1 cellular context compared by ENCODE assay signal in the genomic region with DNA sequence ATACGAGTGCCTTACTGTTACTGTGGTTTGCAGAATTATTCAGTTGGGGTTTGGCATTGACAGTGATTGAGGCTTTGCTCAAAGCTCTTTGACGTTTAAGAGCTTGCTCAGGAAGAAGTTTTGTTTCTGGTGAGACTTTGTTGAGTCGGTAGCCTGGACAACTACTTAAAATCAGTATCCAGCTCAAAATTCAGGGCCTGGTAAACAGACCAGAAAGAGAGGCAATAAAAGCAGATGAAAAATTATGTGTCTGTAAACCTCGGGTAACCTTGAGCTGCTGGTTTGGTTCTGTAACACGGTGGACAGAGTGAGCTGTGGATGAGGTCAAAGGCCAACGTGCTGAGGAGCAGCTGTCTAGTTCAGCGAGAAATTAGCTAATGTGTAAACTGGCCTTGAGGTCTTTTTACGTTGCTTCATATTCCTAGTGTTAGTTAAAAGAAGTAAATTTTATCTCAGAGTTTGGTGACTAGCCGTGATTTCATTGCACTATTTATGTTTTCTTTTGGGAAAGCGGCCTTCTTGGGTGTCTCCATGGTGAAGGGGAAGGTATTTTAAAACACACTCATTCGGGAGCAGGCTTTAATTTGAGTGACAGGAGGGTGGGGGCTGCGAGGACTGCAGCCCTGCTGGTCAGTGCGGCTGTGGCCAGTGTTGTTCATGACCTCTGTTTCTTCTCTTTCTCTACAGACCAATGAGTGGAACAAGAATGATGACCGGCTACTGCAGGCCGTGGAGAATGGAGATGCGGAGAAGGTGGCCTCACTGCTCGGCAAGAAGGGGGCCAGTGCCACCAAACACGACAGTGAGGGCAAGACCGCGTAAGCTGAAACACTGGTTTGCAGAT.
A peak's percentile ranks its signal among the peaks of the same experiment; 100 is the strongest.
TF ChIP-seq lines count a peak whose summit lies in the region.

No MANE protein-coding gene starts in this region.

TF ChIP-seq in HepG2, 621 proteins besides CTCF, POLR2A, EP300 and RAD21 (continued from another document and continues in another):
- TF ChIP-seq ZNF777 (CRISPR knock-in tag; IDR thresholded peaks at IDR 0.05) (peak; percentile 51; the same call in 1 of the 2 replicates), ATAD3A (CRISPR knock-in tag; IDR thresholded peaks at IDR 0.05) (no peak), SP2 (CRISPR knock-in tag; IDR thresholded peaks at IDR 0.05) (no peak), CCDC6 (CRISPR knock-in tag; IDR thresholded peaks at IDR 0.05) (no peak), CAMTA2 (CRISPR knock-in tag; IDR thresholded peaks at IDR 0.05; ENCODE audit: borderline replicate concordance) (no peak), NR2C2 (CRISPR knock-in tag; IDR thresholded peaks at IDR 0.05; ENCODE audit: borderline replicate concordance) (peak; percentile 90), MIER2 (CRISPR knock-in tag; IDR thresholded peaks at IDR 0.05) (no peak), ZNF143 (CRISPR knock-in tag; IDR thresholded peaks at IDR 0.05) (no peak), TBP (CRISPR knock-in tag; IDR thresholded peaks at IDR 0.05) (no peak), SOX6 (IDR thresholded peaks at IDR 0.05) (no peak), SOX6 (CRISPR knock-in tag; IDR thresholded peaks at IDR 0.05) (peak; percentile 73), NAIF1 (CRISPR knock-in tag; IDR thresholded peaks at IDR 0.05; ENCODE audit: borderline replicate concordance) (no peak), TAF1 (CRISPR knock-in tag; IDR thresholded peaks at IDR 0.05) (no peak), ZNF251 (CRISPR knock-in tag; IDR thresholded peaks at IDR 0.05) (no peak), MEIS1 (CRISPR knock-in tag; IDR thresholded peaks at IDR 0.05; ENCODE audit: borderline replicate concordance) (no peak), ZNF746 (CRISPR knock-in tag; IDR thresholded peaks at IDR 0.05) (no peak), ZNF496 (CRISPR knock-in tag; IDR thresholded peaks at IDR 0.05; ENCODE audit: insufficient replicate concordance) (no peak), ZNF263 (CRISPR knock-in tag; IDR thresholded peaks at IDR 0.05) (no peak), MAZ (IDR thresholded peaks at IDR 0.05; ENCODE audit: borderline replicate concordance, low read depth, low read length) (peak; percentile 53; the same call in 1 of the 2 replicates), MAZ (CRISPR knock-in tag; IDR thresholded peaks at IDR 0.05; ENCODE audit: low read depth) (no peak), FOXC1 (CRISPR knock-in tag; IDR thresholded peaks at IDR 0.05; ENCODE audit: borderline replicate concordance) (no peak), SNAI1 (CRISPR knock-in tag; IDR thresholded peaks at IDR 0.05; ENCODE audit: borderline replicate concordance) (no peak), TARDBP (CRISPR knock-in tag; IDR thresholded peaks at IDR 0.05) (peak; percentile 85), ZNF136 (CRISPR knock-in tag; IDR thresholded peaks at IDR 0.05; ENCODE audit: low read depth) (no peak), HOXA3 (CRISPR knock-in tag; IDR thresholded peaks at IDR 0.05) (0 out of 2 replicates have a peak, but pooled peaks have one; percentile 56), MBNL3 (CRISPR knock-in tag; conservative IDR thresholded peaks at IDR 0.05) (no peak)
- TF ChIP-seq, protein P1, sequence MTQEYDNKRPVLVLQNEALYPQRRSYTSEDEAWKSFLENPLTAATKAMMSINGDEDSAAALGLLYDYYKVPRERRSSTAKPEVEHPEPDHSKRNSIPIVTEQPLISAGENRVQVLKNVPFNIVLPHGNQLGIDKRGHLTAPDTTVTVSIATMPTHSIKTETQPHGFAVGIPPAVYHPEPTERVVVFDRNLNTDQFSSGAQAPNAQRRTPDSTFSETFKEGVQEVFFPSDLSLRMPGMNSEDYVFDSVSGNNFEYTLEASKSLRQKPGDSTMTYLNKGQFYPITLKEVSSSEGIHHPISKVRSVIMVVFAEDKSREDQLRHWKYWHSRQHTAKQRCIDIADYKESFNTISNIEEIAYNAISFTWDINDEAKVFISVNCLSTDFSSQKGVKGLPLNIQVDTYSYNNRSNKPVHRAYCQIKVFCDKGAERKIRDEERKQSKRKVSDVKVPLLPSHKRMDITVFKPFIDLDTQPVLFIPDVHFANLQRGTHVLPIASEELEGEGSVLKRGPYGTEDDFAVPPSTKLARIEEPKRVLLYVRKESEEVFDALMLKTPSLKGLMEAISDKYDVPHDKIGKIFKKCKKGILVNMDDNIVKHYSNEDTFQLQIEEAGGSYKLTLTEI (CRISPR knock-in tag; conservative IDR thresholded peaks at IDR 0.05): no peak
- TF ChIP-seq, protein P2, sequence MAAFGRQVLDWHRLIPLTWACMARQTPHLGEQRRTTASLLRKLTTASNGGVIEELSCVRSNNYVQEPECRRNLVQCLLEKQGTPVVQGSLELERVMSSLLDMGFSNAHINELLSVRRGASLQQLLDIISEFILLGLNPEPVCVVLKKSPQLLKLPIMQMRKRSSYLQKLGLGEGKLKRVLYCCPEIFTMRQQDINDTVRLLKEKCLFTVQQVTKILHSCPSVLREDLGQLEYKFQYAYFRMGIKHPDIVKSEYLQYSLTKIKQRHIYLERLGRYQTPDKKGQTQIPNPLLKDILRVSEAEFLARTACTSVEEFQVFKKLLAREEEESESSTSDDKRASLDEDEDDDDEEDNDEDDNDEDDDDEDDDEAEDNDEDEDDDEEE (CRISPR knock-in tag; IDR thresholded peaks at IDR 0.05): no peak
- TF ChIP-seq, protein P3, sequence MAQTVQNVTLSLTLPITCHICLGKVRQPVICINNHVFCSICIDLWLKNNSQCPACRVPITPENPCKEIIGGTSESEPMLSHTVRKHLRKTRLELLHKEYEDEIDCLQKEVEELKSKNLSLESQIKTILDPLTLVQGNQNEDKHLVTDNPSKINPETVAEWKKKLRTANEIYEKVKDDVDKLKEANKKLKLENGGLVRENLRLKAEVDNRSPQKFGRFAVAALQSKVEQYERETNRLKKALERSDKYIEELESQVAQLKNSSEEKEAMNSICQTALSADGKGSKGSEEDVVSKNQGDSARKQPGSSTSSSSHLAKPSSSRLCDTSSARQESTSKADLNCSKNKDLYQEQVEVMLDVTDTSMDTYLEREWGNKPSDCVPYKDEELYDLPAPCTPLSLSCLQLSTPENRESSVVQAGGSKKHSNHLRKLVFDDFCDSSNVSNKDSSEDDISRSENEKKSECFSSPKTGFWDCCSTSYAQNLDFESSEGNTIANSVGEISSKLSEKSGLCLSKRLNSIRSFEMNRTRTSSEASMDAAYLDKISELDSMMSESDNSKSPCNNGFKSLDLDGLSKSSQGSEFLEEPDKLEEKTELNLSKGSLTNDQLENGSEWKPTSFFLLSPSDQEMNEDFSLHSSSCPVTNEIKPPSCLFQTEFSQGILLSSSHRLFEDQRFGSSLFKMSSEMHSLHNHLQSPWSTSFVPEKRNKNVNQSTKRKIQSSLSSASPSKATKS (CRISPR knock-in tag; IDR thresholded peaks at IDR 0.05): no peak
- TF ChIP-seq, protein P4, sequence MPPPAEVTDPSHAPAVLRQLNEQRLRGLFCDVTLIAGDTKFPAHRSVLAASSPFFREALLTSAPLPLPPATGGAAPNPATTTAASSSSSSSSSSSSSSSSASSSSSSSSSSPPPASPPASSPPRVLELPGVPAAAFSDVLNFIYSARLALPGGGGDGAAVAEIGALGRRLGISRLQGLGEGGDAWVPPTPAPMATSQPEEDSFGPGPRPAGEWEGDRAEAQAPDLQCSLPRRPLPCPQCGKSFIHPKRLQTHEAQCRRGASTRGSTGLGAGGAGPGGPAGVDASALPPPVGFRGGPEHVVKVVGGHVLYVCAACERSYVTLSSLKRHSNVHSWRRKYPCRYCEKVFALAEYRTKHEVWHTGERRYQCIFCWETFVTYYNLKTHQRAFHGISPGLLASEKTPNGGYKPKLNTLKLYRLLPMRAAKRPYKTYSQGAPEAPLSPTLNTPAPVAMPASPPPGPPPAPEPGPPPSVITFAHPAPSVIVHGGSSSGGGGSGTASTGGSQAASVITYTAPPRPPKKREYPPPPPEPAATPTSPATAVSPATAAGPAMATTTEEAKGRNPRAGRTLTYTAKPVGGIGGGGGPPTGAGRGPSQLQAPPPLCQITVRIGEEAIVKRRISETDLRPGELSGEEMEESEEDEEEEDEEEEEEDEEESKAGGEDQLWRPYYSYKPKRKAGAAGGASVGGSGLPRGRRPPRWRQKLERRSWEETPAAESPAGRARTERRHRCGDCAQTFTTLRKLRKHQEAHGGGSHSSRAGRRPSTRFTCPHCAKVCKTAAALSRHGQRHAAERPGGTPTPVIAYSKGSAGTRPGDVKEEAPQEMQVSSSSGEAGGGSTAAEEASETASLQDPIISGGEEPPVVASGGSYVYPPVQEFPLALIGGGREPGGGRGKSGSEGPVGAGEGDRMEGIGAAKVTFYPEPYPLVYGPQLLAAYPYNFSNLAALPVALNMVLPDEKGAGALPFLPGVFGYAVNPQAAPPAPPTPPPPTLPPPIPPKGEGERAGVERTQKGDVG (CRISPR knock-in tag; IDR thresholded peaks at IDR 0.05; ENCODE audit: borderline replicate concordance): no peak
- TF ChIP-seq, protein P5, sequence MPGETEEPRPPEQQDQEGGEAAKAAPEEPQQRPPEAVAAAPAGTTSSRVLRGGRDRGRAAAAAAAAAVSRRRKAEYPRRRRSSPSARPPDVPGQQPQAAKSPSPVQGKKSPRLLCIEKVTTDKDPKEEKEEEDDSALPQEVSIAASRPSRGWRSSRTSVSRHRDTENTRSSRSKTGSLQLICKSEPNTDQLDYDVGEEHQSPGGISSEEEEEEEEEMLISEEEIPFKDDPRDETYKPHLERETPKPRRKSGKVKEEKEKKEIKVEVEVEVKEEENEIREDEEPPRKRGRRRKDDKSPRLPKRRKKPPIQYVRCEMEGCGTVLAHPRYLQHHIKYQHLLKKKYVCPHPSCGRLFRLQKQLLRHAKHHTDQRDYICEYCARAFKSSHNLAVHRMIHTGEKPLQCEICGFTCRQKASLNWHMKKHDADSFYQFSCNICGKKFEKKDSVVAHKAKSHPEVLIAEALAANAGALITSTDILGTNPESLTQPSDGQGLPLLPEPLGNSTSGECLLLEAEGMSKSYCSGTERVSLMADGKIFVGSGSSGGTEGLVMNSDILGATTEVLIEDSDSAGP (CRISPR knock-in tag; IDR thresholded peaks at IDR 0.05; ENCODE audit: borderline replicate concordance): no peak
- TF ChIP-seq, protein P6, sequence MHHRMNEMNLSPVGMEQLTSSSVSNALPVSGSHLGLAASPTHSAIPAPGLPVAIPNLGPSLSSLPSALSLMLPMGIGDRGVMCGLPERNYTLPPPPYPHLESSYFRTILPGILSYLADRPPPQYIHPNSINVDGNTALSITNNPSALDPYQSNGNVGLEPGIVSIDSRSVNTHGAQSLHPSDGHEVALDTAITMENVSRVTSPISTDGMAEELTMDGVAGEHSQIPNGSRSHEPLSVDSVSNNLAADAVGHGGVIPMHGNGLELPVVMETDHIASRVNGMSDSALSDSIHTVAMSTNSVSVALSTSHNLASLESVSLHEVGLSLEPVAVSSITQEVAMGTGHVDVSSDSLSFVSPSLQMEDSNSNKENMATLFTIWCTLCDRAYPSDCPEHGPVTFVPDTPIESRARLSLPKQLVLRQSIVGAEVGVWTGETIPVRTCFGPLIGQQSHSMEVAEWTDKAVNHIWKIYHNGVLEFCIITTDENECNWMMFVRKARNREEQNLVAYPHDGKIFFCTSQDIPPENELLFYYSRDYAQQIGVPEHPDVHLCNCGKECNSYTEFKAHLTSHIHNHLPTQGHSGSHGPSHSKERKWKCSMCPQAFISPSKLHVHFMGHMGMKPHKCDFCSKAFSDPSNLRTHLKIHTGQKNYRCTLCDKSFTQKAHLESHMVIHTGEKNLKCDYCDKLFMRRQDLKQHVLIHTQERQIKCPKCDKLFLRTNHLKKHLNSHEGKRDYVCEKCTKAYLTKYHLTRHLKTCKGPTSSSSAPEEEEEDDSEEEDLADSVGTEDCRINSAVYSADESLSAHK (CRISPR knock-in tag; IDR thresholded peaks at IDR 0.05; ENCODE audit: borderline replicate concordance): no peak
- TF ChIP-seq, protein P7, sequence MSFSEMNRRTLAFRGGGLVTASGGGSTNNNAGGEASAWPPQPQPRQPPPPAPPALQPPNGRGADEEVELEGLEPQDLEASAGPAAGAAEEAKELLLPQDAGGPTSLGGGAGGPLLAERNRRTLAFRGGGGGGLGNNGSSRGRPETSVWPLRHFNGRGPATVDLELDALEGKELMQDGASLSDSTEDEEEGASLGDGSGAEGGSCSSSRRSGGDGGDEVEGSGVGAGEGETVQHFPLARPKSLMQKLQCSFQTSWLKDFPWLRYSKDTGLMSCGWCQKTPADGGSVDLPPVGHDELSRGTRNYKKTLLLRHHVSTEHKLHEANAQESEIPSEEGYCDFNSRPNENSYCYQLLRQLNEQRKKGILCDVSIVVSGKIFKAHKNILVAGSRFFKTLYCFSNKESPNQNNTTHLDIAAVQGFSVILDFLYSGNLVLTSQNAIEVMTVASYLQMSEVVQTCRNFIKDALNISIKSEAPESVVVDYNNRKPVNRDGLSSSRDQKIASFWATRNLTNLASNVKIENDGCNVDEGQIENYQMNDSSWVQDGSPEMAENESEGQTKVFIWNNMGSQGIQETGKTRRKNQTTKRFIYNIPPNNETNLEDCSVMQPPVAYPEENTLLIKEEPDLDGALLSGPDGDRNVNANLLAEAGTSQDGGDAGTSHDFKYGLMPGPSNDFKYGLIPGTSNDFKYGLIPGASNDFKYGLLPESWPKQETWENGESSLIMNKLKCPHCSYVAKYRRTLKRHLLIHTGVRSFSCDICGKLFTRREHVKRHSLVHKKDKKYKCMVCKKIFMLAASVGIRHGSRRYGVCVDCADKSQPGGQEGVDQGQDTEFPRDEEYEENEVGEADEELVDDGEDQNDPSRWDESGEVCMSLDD (CRISPR knock-in tag; IDR thresholded peaks at IDR 0.05; ENCODE audit: borderline replicate concordance): no peak
- TF ChIP-seq, protein P8, sequence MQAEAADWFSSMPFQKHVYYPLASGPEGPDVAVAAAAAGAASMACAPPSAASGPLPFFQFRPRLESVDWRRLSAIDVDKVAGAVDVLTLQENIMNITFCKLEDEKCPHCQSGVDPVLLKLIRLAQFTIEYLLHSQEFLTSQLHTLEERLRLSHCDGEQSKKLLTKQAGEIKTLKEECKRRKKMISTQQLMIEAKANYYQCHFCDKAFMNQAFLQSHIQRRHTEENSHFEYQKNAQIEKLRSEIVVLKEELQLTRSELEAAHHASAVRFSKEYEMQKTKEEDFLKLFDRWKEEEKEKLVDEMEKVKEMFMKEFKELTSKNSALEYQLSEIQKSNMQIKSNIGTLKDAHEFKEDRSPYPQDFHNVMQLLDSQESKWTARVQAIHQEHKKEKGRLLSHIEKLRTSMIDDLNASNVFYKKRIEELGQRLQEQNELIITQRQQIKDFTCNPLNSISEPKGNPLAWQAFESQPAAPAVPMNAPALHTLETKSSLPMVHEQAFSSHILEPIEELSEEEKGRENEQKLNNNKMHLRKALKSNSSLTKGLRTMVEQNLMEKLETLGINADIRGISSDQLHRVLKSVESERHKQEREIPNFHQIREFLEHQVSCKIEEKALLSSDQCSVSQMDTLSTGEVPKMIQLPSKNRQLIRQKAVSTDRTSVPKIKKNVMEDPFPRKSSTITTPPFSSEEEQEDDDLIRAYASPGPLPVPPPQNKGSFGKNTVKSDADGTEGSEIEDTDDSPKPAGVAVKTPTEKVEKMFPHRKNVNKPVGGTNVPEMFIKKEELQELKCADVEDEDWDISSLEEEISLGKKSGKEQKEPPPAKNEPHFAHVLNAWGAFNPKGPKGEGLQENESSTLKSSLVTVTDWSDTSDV (CRISPR knock-in tag; IDR thresholded peaks at IDR 0.05): no peak
- TF ChIP-seq, protein P9, sequence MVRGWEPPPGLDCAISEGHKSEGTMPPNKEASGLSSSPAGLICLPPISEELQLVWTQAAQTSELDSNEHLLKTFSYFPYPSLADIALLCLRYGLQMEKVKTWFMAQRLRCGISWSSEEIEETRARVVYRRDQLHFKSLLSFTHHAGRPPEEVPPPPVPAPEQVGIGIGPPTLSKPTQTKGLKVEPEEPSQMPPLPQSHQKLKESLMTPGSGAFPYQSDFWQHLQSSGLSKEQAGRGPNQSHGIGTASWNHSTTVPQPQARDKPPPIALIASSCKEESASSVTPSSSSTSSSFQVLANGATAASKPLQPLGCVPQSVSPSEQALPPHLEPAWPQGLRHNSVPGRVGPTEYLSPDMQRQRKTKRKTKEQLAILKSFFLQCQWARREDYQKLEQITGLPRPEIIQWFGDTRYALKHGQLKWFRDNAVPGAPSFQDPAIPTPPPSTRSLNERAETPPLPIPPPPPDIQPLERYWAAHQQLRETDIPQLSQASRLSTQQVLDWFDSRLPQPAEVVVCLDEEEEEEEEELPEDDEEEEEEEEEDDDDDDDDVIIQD (CRISPR knock-in tag; IDR thresholded peaks at IDR 0.05; ENCODE audit: low read depth): peak; percentile 82; the same call in 1 of the 2 replicates
